In genomic region chr9:37451628-37452027, GRCh38 we compare ENCODE assay signal across 1 cellular context.
TF ChIP-seq lines count a peak whose summit lies in the region.

No MANE protein-coding gene starts in this region.

TF ChIP-seq in IMR-90, 13 proteins besides CTCF, POLR2A, EP300 and RAD21 (continued from another document):
- TF ChIP-seq USF2 (IDR thresholded peaks at IDR 0.05; ENCODE audit: low read depth, low read length), result no peak
- no peak for TF ChIP-seq CHD1 (IDR thresholded peaks at IDR 0.05; ENCODE audit: low read depth, low read length)
- no peak for TF ChIP-seq ELK1 (IDR thresholded peaks at IDR 0.05; ENCODE audit: borderline replicate concordance, low read depth, low read length)
- no peak for TF ChIP-seq FOS (IDR thresholded peaks at IDR 0.05; ENCODE audit: low read depth, low read length)
- TF ChIP-seq CEBPB (IDR thresholded peaks at IDR 0.05; ENCODE audit: low read depth, low read length), result no peak
